In the genomic region with DNA sequence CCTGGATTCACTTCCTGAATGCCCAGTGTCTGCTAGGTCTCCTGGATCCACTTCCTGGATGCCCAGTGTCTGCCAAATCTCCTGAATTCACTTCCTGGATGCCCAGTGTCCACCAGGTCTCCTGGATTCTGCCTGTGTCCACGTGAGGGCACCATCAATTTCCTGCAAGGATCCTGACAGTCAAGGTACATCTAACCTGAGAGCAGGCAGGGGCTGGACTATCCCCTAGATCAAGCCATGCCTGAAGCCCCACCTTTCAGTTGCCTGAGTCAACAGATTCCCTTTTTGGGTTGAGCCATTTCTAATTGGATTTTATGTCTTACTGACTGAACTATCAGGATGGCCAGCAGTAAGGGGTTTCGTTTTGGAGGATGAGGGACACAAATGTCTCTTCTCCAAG, we compare ENCODE assay signal across 20 cellular contexts. TPM values are rescaled to one million over a fixed set of nuclear protein-coding genes. Genes with fewer than 3 reads are reported as not detected.
DNase-seq lines count a peak whose midpoint lies in the region; ATAC-seq, FAIRE-seq and TF ChIP-seq lines count a peak whose summit lies in the region.
"Had no signal": no experiment of that assay in that cellular context is flagged by ENCODE, and none has a peak within 500 bp of the region (broad histone marks: within the 10 kb centered on the region; RNA-seq: fewer than 3 reads in every experiment).

No MANE protein-coding gene starts in this region.

- in situ Hi-C loops in HepG2 (cut with HindIII; ENCODE audit: extremely low pct_ligation_motif_present, low pct_unique_long_range_greater_than_20kb) (no loop called here), transverse colon (cut with MboI; ENCODE audit: low pct_ligation_motif_present in 1 of 4, low pct_unique_long_range_greater_than_20kb in 1 of 4, low sequenced_read_pairs in 3 of 4) (no loop called here)

- H3K4me2 ChIP-seq in HepG2 (ENCODE audit: low read depth, low read length), result 0 out of 2 replicates have a peak overlapping the region, but pooled peaks have one; percentile 44
- H3K4me2 ChIP-seq: GM23338 had no signal

- no TSS peak for BruUV-seq in HepG2 (replicated peaks; lab: Mats Ljungman, UMichigan)

- H3K4me1 ChIP-seq in HepG2 (ENCODE audit: insufficient read depth, low read length) (peaks cover 31% of the 10 kb centered on the region), right lobe of liver (no peaks in the 10 kb centered on the region), transverse colon (peaks cover 0 to 17% (median 3%) of the 10 kb centered on the region in 4 donors)

- H3K27ac ChIP-seq in HepG2 (ENCODE audit: extremely low read length, insufficient read depth, low read length), result no peak overlapping the region
- H3K27ac ChIP-seq in right lobe of liver, result no peak overlapping the region
- H3K27ac ChIP-seq in transverse colon, result no peak overlapping the region
- H3K27ac ChIP-seq: BLaER1 treated with 17β-estradiol and CSF1 and Interleukin-3, amounts not matched to agents 10 nM and 100 nM had no signal

- no peak overlapping the region for H3K9ac ChIP-seq in HepG2 (ENCODE audit: insufficient read depth, low read depth, low read length)

- no peak for TF ChIP-seq EP300 in HepG2 (IDR thresholded peaks at IDR 0.05; ENCODE audit: low read depth in 2 of 2, low read length in 2 of 2)
- no peak for TF ChIP-seq EP300 in HepG2 (CRISPR knock-in tag; IDR thresholded peaks at IDR 0.05; ENCODE audit: borderline replicate concordance)
- TF ChIP-seq EP300 in transverse colon (IDR thresholded peaks at IDR 0.05; ENCODE audit: low read depth), result no peak

- FAIRE-seq in HepG2 (lab: Jason Lieb, UNC), result no peak
- FAIRE-seq in bronchial epithelial cell (lab: Jason Lieb, UNC), result peak; percentile 79
- FAIRE-seq: H54 had no signal

- H3K36me3 ChIP-seq in HepG2 (replicated peaks in 1 of 2; ENCODE audit: control insufficient read depth in 1 of 2, insufficient read depth in 2 of 2, low read length in 2 of 2) (no peaks in the 10 kb centered on the region), right lobe of liver (no peaks in the 10 kb centered on the region), bronchial epithelial cell (ENCODE audit: control insufficient read depth, insufficient read depth, low read length) (no peaks in the 10 kb centered on the region), transverse colon (no peaks in the 10 kb centered on the region)
- H3K36me3 ChIP-seq: BLaER1 treated with 17β-estradiol and CSF1 and Interleukin-3, amounts not matched to agents 10 nM and 100 nM had no signal

- CTCF ChIA-PET in HepG2 (lab: Yijun Ruan, JAX; ENCODE audit: low intra/inter-chr PET ratio, low total read pairs), result no interaction called here

- WGBS in HepG2 (ENCODE audit: low lambda C conversion rate), result 0% methylated on average over 2 of the region's 2 CpGs
- WGBS in right lobe of liver (ENCODE audit: insufficient coverage, low coverage, low lambda C conversion rate, missing lambda C conversion rate), result 100% methylated on average over 1 of the region's 2 CpGs
- WGBS in transverse colon (ENCODE audit: low coverage in 1 of 2), 2 donors, result 58 to 100% methylated on average over 1 to 2 of the region's 2 CpGs

- TF ChIP-seq CTCF in HepG2 (CRISPR knock-in tag; IDR thresholded peaks at IDR 0.05) (0 out of 2 replicates have a peak, but pooled peaks have one; percentile 1), right lobe of liver (IDR thresholded peaks at IDR 0.05) (no peak), bronchial epithelial cell (IDR thresholded peaks at IDR 0.05; ENCODE audit: insufficient read depth, low read length, severe bottlenecking) (no peak), transverse colon (IDR thresholded peaks at IDR 0.05) (no peak)

- TF ChIP-seq POLR2A in HepG2 (IDR thresholded peaks at IDR 0.05; ENCODE audit: insufficient read depth in 1 of 2, low read depth in 2 of 2, low read length in 2 of 2) (no peak), right lobe of liver (IDR thresholded peaks at IDR 0.05) (no peak), transverse colon (IDR thresholded peaks at IDR 0.05) (no peak)

- H4K20me1 ChIP-seq in HepG2 (ENCODE audit: insufficient read depth, low read length), result no peaks in the 10 kb centered on the region

- intact Hi-C loops in HepG2 (cut with micrococcal nuclease; ENCODE audit: unreplicated experiment) (no loop called here), right lobe of liver (cut with DNase I) (no loop called here), transverse colon (cut with DNase I; ENCODE audit: low total_unique reads) (no loop called here)

- H3K79me2 ChIP-seq in HepG2 (ENCODE audit: insufficient read depth, low read length), result no peaks in the 10 kb centered on the region

- POLR2A ChIA-PET in HepG2 (lab: Yijun Ruan, JAX), result no interaction called here

- peaks cover 17 to 87% of the 10 kb centered on the region in 2 experiments; a peak in 3 of 5 replicates for H3K27me3 ChIP-seq in HepG2 (ENCODE audit: control insufficient read depth in 1 of 2, insufficient read depth in 2 of 2, low read length in 2 of 2)
- no peaks in the 10 kb centered on the region for H3K27me3 ChIP-seq in right lobe of liver
- no peaks in the 10 kb centered on the region for H3K27me3 ChIP-seq in bronchial epithelial cell (ENCODE audit: control insufficient read depth, insufficient read depth, low read length)
- H3K27me3 ChIP-seq in transverse colon, result peaks cover 42% of the 10 kb centered on the region

- H3K9me3 ChIP-seq in HepG2 (ENCODE audit: low read length), result no peaks in the 10 kb centered on the region
- H3K9me3 ChIP-seq in right lobe of liver, result no peaks in the 10 kb centered on the region
- no peaks in the 10 kb centered on the region for H3K9me3 ChIP-seq in transverse colon
- H3K9me3 ChIP-seq: BLaER1 treated with 17β-estradiol and CSF1 and Interleukin-3, amounts not matched to agents 10 nM and 100 nM had no signal

- no peak for TF ChIP-seq RAD21 in HepG2 (CRISPR knock-in tag; IDR thresholded peaks at IDR 0.05)

- no peak overlapping the region for H2AFZ ChIP-seq in HepG2 (ENCODE audit: low read length)
- H2AFZ ChIP-seq: GM23338 had no signal

- DNase-seq in DMS53 (lab: John Stamatoyannopoulos, UW) (peak; percentile 10), DMS53 treated with DMSO at 0.1 percent for 48 hours (lab: John Stamatoyannopoulos, UW; ENCODE audit: unreplicated experiment) (no peak), HepG2 (ENCODE audit: low spot score) (no peak), right lobe of liver (no peak), bronchial epithelial cell (ENCODE audit: low read depth) (no peak), NCI-H2227 treated with DMSO at 0.1 percent for 48 hours (lab: John Stamatoyannopoulos, UW) (no peak), NCI-H1417 (lab: John Stamatoyannopoulos, UW) (no peak), transverse colon (no peak)
- DNase-seq: 8988T; CD8-positive, alpha-beta T cell; DMS 273 treated with DMSO at 0.1 percent for 48 hours; DMS79; GDM1; HCEC 1CT; IMR-90 had no signal

- ATAC-seq in HepG2 (no peak), right lobe of liver (no peak)
- ATAC-seq: CD8-positive, alpha-beta T cell; GM23338 had no signal

- no peak overlapping the region for H3K4me3 ChIP-seq in HepG2 (replicated peaks in 1 of 3; ENCODE audit: insufficient read depth in 1 of 3, low read depth in 2 of 3, low read length in 3 of 3)
- no peak overlapping the region for H3K4me3 ChIP-seq in right lobe of liver
- H3K4me3 ChIP-seq in bronchial epithelial cell (ENCODE audit: low read depth, low read length), result no peak overlapping the region
- no peak overlapping the region for H3K4me3 ChIP-seq in transverse colon
- H3K4me3 ChIP-seq: BLaER1 treated with 17β-estradiol and CSF1 and Interleukin-3, amounts not matched to agents 10 nM and 100 nM; GM23338 had no signal

TF ChIP-seq in HepG2, 621 proteins besides CTCF, POLR2A, EP300 and RAD21:
- TF ChIP-seq GATAD1 (CRISPR knock-in tag; IDR thresholded peaks at IDR 0.05) (no peak), MAFG (CRISPR knock-in tag; IDR thresholded peaks at IDR 0.05) (no peak), ZNF329 (CRISPR knock-in tag; IDR thresholded peaks at IDR 0.05; ENCODE audit: low read depth) (peak; percentile 99)

RNA-seq across cellular contexts. Expression of a gene that starts 49.5 kb away (rescaled TPM):
- total RNA-seq in HepG2 (2016; rRNA removed; fragmentation: Illumina TruSeq; extraction: Trizol) (0.04 TPM in 1 of 2 replicates, not detected in the other), right lobe of liver (not detected), bronchial epithelial cell (not detected in 2 replicates), transverse colon (1 to 10 TPM in 1 of 4 donors, under 1 TPM in 1, not detected in 2; 0.82 to 4.5 TPM)
- total RNA-seq in HepG2 (2016; cell fraction: cytosol; rRNA removed; fragmentation: Illumina TruSeq; extraction: Trizol; ENCODE audit: low read depth), result not detected in 2 replicates
- not detected in 2 replicates for total RNA-seq in HepG2 (2016; cell fraction: insoluble cytoplasmic fraction; rRNA removed; fragmentation: Illumina TruSeq; extraction: Trizol)
- total RNA-seq in HepG2 (2016; cell fraction: membrane; rRNA removed; fragmentation: Illumina TruSeq; extraction: Trizol), result 0.09 TPM in 1 of 2 replicates, not detected in the other
- not detected in 2 replicates for total RNA-seq in HepG2 (2016; cell fraction: nucleus; rRNA removed; fragmentation: Illumina TruSeq; extraction: Trizol)
- not detected in 2 replicates for polyA plus RNA-seq in HepG2 (2011; rRNA removed)
- not detected in 2 replicates for polyA plus RNA-seq in HepG2 (2011; cell fraction: cytosol; rRNA removed)
- not detected in 2 replicates for polyA plus RNA-seq in HepG2 (2011; cell fraction: nucleus; rRNA removed)
- polyA plus RNA-seq in HepG2 (2012), result not detected in 2 replicates
- polyA plus RNA-seq in HepG2 (2016; cell fraction: cytosol; fragmentation: Illumina TruSeq; extraction: Trizol; ENCODE audit: low read depth), result not detected in 2 replicates
- not detected in 2 replicates for polyA plus RNA-seq in HepG2 (2016; cell fraction: insoluble cytoplasmic fraction; fragmentation: Illumina TruSeq; extraction: Trizol; ENCODE audit: low read depth)
- polyA plus RNA-seq in HepG2 (2016; cell fraction: membrane; fragmentation: Illumina TruSeq; extraction: Trizol; ENCODE audit: low read depth), result not detected in 2 replicates
- polyA plus RNA-seq in HepG2 (2016; cell fraction: nucleus; fragmentation: Illumina TruSeq; extraction: Trizol; ENCODE audit: insufficient read depth, low read depth), result not detected in 2 replicates
- 10.1 TPM in 1 of 2 replicates, not detected in the other for polyA minus RNA-seq in HepG2 (2011; rRNA and poly(A)+ RNA removed; ENCODE audit: low replicate concordance)
- polyA minus RNA-seq in HepG2 (2011; cell fraction: cytosol; rRNA and poly(A)+ RNA removed), result not detected in 2 replicates
- polyA minus RNA-seq in HepG2 (2011; cell fraction: nucleus; rRNA and poly(A)+ RNA removed), result not detected in 2 replicates
- total RNA-seq: CD8-positive, alpha-beta T cell; HT1080 had no signal
- polyA plus RNA-seq: AG04450 had no signal
